Comparison of ENCODE assay signal across 8 cellular contexts in genomic region chr16:86664518-86665318, GRCh38.
A peak's percentile ranks its signal among the peaks of the same experiment; 100 is the strongest.
DNase-seq lines count a peak whose midpoint lies in the region; ATAC-seq and TF ChIP-seq lines count a peak whose summit lies in the region.

No MANE protein-coding gene starts in this region.

- no peak for TF ChIP-seq CTCF in spleen (IDR thresholded peaks at IDR 0.05 in 8 of 11, conservative IDR thresholded peaks at IDR 0.05 in 3 of 11)

- H3K4me1 ChIP-seq in SJSA1 (replicated peaks) (peaks cover 53% of the 10 kb centered on the region), duodenal mucosa (ENCODE audit: control insufficient read depth in 1 of 2, insufficient read depth in 2 of 2, low read length in 2 of 2) (peaks cover 15 to 20% of the 10 kb centered on the region in 2 donors), spleen (peaks cover 0 to 15% (median 5%) of the 10 kb centered on the region in 6 donors)

- intact Hi-C loops in spleen (cut with DNase I; ENCODE audit: low total_unique reads) = no loop called here

- H3K27me3 ChIP-seq in SJSA1 (replicated peaks) (no peaks in the 10 kb centered on the region), duodenal mucosa (ENCODE audit: control insufficient read depth in 1 of 2, insufficient read depth in 2 of 2, low read length in 2 of 2) (no peaks in the 10 kb centered on the region), spleen (replicated peaks in 1 of 7) (peaks cover 0 to 52% (median 0%) of the 10 kb centered on the region in 7 donors)

- peak; percentile 95 to 96 for DNase-seq in SJSA1 (ENCODE audit: low read depth in 1 of 2, low spot score in 2 of 2)
- DNase-seq in stimulated activated CD4-positive, alpha-beta T cell treated with anti-CD3 and anti-CD28 coated beads, Interleukin-12 subunit alpha, Interleukin-12 subunit beta, amount 100 ng/mL, for 4 hours = peak; percentile 26
- DNase-seq in COLO668 (lab: John Stamatoyannopoulos, UW; ENCODE audit: unreplicated experiment) = no peak
- DNase-seq in spleen = no peak

- H3K4me3 ChIP-seq in SJSA1 = no peak overlapping the region
- peak overlapping the region; percentile 34 to 51 for H3K4me3 ChIP-seq in duodenal mucosa (ENCODE audit: low read depth in 1 of 2, low read length in 2 of 2)
- no peak overlapping the region for H3K4me3 ChIP-seq in spleen

- WGBS in spleen, 5 donors = 28 to 49% (median 44%) methylated on average over 9 to 12 of the region's 12 CpGs

- no peak for TF ChIP-seq POLR2A in spleen (IDR thresholded peaks at IDR 0.05)

- ATAC-seq in GM18873 (IDR thresholded peaks at IDR 0.05; ENCODE audit: low FRiP score, unreplicated experiment) (peak; percentile 62), HG02943 (IDR thresholded peaks at IDR 0.05; ENCODE audit: low read depth, unreplicated experiment) (peak; percentile 77), GM19328 (IDR thresholded peaks at IDR 0.05; ENCODE audit: unreplicated experiment) (no peak)

- H3K27ac ChIP-seq in SJSA1 (peak overlapping the region; percentile 89), duodenal mucosa (ENCODE audit: low read depth, low read length) (peak overlapping the region; percentile 85), spleen (no peak overlapping the region)

- H3K9me3 ChIP-seq in SJSA1 (replicated peaks) (0 out of 2 replicates have a peak, but pooled peaks cover 6% of the 10 kb centered on the region), duodenal mucosa (ENCODE audit: control insufficient read depth in 1 of 2, low read length in 2 of 2) (no peaks in the 10 kb centered on the region), spleen (peaks cover 0 to 6% (median 0%) of the 10 kb centered on the region in 8 donors)

- peak overlapping the region in 1 of 2 donors; percentile 4 for H3K9ac ChIP-seq in duodenal mucosa (ENCODE audit: low read depth in 1 of 2, low read length in 2 of 2)

- no peaks in the 10 kb centered on the region for H3K36me3 ChIP-seq in SJSA1
- no peaks in the 10 kb centered on the region for H3K36me3 ChIP-seq in duodenal mucosa (ENCODE audit: control insufficient read depth in 1 of 2, insufficient read depth in 2 of 2, low read length in 2 of 2)
- no peaks in the 10 kb centered on the region for H3K36me3 ChIP-seq in spleen

Comparison
In these comparisons a context has a peak if more than half of its experiments do, and no peak if none do; other contexts are left out.
1. DNase-seq: peak in SJSA1 (2 of 2) and stimulated activated CD4-positive, alpha-beta T cell treated with anti-CD3 and anti-CD28 coated beads, Interleukin-12 subunit alpha, Interleukin-12 subunit beta, amount 100 ng/mL, for 4 hours (single experiment); none in COLO668 (single experiment) and spleen (single experiment).
2. H3K27ac ChIP-seq: peak in SJSA1 (single experiment) and duodenal mucosa (single experiment); none in spleen (0 of 8).
3. H3K4me3 ChIP-seq: peak in duodenal mucosa (2 of 2); none in SJSA1 (single experiment) and spleen (0 of 8).